Comparison of ENCODE assay signal across 6 cellular contexts in genomic region chr17:29593546-29594440, GRCh38. TPM values are rescaled to one million over a fixed set of nuclear protein-coding genes. Genes with fewer than 3 reads are reported as not detected.
A peak's percentile ranks its signal among the peaks of the same experiment; 100 is the strongest.
DNase-seq lines count a peak whose midpoint lies in the region; ATAC-seq, FAIRE-seq and TF ChIP-seq lines count a peak whose summit lies in the region.

No MANE protein-coding gene starts in this region.

- no peak overlapping the region for H3K27ac ChIP-seq in cardiac muscle cell
- H3K27ac ChIP-seq in HepG2 (ENCODE audit: extremely low read length, insufficient read depth, low read length): no peak overlapping the region

- peak; percentile 30 for TF ChIP-seq CTCF in cardiac muscle cell (IDR thresholded peaks at IDR 0.05; ENCODE audit: low read depth, low read length)
- TF ChIP-seq CTCF in HepG2 (CRISPR knock-in tag; IDR thresholded peaks at IDR 0.05): peak; percentile 74

- no peak overlapping the region for H3K9ac ChIP-seq in HepG2 (ENCODE audit: insufficient read depth, low read depth, low read length)

- POLR2A ChIA-PET in HepG2 (lab: Yijun Ruan, JAX): interaction anchor here (0.9 to 3.0 kb wide), 3 partner anchors 19 to 299 kb away, joined by 3 to 23 read pairs (median 3); partner anchors contain the start of gene NUFIP2

- H3K9me3 ChIP-seq in cardiac muscle cell (ENCODE audit: low read depth) (no peaks in the 10 kb centered on the region), HepG2 (ENCODE audit: low read length) (no peaks in the 10 kb centered on the region)

- TF ChIP-seq POLR2A in HepG2 (IDR thresholded peaks at IDR 0.05; ENCODE audit: insufficient read depth in 1 of 2, low read depth in 2 of 2, low read length in 2 of 2): no peak

- intact Hi-C loops in Right ventricle myocardium superior (cut with DNase I) (no loop called here), HepG2 (cut with micrococcal nuclease; ENCODE audit: unreplicated experiment) (loop anchor here (10.0 kb wide), 1 partner anchor 219 kb away; no protein-coding TSS in a partner anchor)

- H4K20me1 ChIP-seq in HepG2 (ENCODE audit: insufficient read depth, low read length): no peaks in the 10 kb centered on the region

- peak overlapping the region; percentile 86 for H3K4me2 ChIP-seq in HepG2 (ENCODE audit: low read depth, low read length)

- WGBS in HepG2 (ENCODE audit: low lambda C conversion rate): no CpG with 5 or more reads among the region's 71 CpGs

- peaks cover 7% of the 10 kb centered on the region for H3K27me3 ChIP-seq in cardiac muscle cell
- peaks cover 3 to 31% of the 10 kb centered on the region in 2 experiments; a peak in 3 of 5 replicates for H3K27me3 ChIP-seq in HepG2 (ENCODE audit: control insufficient read depth in 1 of 2, insufficient read depth in 2 of 2, low read length in 2 of 2)

- no peaks in the 10 kb centered on the region for H3K36me3 ChIP-seq in cardiac muscle cell
- no peaks in the 10 kb centered on the region for H3K36me3 ChIP-seq in HepG2 (replicated peaks in 1 of 2; ENCODE audit: control insufficient read depth in 1 of 2, insufficient read depth in 2 of 2, low read length in 2 of 2)

- peaks cover 16% of the 10 kb centered on the region for H3K4me1 ChIP-seq in cardiac muscle cell (ENCODE audit: low read depth)
- peaks cover 61% of the 10 kb centered on the region for H3K4me1 ChIP-seq in HepG2 (ENCODE audit: insufficient read depth, low read length)

- TF ChIP-seq EP300 in HepG2 (IDR thresholded peaks at IDR 0.05; ENCODE audit: low read depth in 2 of 2, low read length in 2 of 2) (no peak), HepG2 (CRISPR knock-in tag; IDR thresholded peaks at IDR 0.05; ENCODE audit: borderline replicate concordance) (no peak)

- peak; percentile 29 to 86 for DNase-seq in cardiac muscle cell (ENCODE audit: low read depth in 1 of 2, low spot score in 1 of 2)
- no peak for DNase-seq in Right ventricle myocardium superior
- peak; percentile 55 to 64 for DNase-seq in activated T-cell treated with anti-CD3 and anti-CD28 coated beads, Interleukin-2, amount 50 U/mL, for 48 hours
- no peak for DNase-seq in HepG2 (ENCODE audit: low spot score)
- no peak for DNase-seq in HCEC 1CT
- DNase-seq in NK-92 (lab: John Stamatoyannopoulos, UW; ENCODE audit: unreplicated experiment): no peak

- in situ Hi-C loops in HepG2 (cut with HindIII; ENCODE audit: extremely low pct_ligation_motif_present, low pct_unique_long_range_greater_than_20kb): no loop called here

- H2AFZ ChIP-seq in HepG2 (ENCODE audit: low read length): no peak overlapping the region

- CTCF ChIA-PET in HepG2 (lab: Yijun Ruan, JAX; ENCODE audit: low intra/inter-chr PET ratio, low total read pairs): interaction anchor here (0.8 to 3.1 kb wide), 3 partner anchors 13 to 223 kb away, joined by 3 to 39 read pairs (median 5); no protein-coding TSS in a partner anchor

- no peak for FAIRE-seq in HepG2 (lab: Jason Lieb, UNC)

- BruUV-seq in HepG2 (replicated peaks; lab: Mats Ljungman, UMichigan): no TSS peak

- ATAC-seq in Right ventricle myocardium superior (ENCODE audit: poor library complexity) (no peak), HepG2 (no peak)

- H3K4me3 ChIP-seq in cardiac muscle cell: peak overlapping the region; percentile 57
- peak overlapping the region; percentile 59 to 71 (median 59); a peak in 5 of 6 replicates for H3K4me3 ChIP-seq in HepG2 (replicated peaks in 1 of 3; ENCODE audit: insufficient read depth in 1 of 3, low read depth in 2 of 3, low read length in 3 of 3)

- H3K79me2 ChIP-seq in HepG2 (ENCODE audit: insufficient read depth, low read length): peaks cover 1% of the 10 kb centered on the region

- TF ChIP-seq RAD21 in HepG2 (CRISPR knock-in tag; IDR thresholded peaks at IDR 0.05): peak; percentile 51; the same call in 1 of the 2 replicates

RNA-seq across cellular contexts. Expression of gene ANKRD13B, which starts 0.9 kb away (rescaled TPM):
- total RNA-seq in cardiac muscle cell (7.5 and 12.7 TPM in 2 replicates), Right ventricle myocardium superior (9.3 TPM), HepG2 (2016; rRNA removed; fragmentation: Illumina TruSeq; extraction: Trizol) (1.6 and 1.7 TPM in 2 replicates)
- polyA plus RNA-seq in cardiac muscle cell (6.3 and 7.4 TPM in 2 replicates), HepG2 (2011; rRNA removed) (1.8 and 2.2 TPM in 2 replicates)
- total RNA-seq in HepG2 (2016; cell fraction: cytosol; rRNA removed; fragmentation: Illumina TruSeq; extraction: Trizol; ENCODE audit: low read depth): 0.71 and 0.79 TPM in 2 replicates
- 0.76 and 1.6 TPM in 2 replicates for total RNA-seq in HepG2 (2016; cell fraction: insoluble cytoplasmic fraction; rRNA removed; fragmentation: Illumina TruSeq; extraction: Trizol)
- total RNA-seq in HepG2 (2016; cell fraction: membrane; rRNA removed; fragmentation: Illumina TruSeq; extraction: Trizol): 1.5 and 1.9 TPM in 2 replicates
- 2.0 and 2.4 TPM in 2 replicates for total RNA-seq in HepG2 (2016; cell fraction: nucleus; rRNA removed; fragmentation: Illumina TruSeq; extraction: Trizol)
- 0.83 and 1.4 TPM in 2 replicates for polyA plus RNA-seq in HepG2 (2011; cell fraction: cytosol; rRNA removed)
- polyA plus RNA-seq in HepG2 (2011; cell fraction: nucleus; rRNA removed): 9.9 and 14.7 TPM in 2 replicates
- 1.2 and 2.1 TPM in 2 replicates for polyA plus RNA-seq in HepG2 (2012)
- 0.67 and 0.84 TPM in 2 replicates for polyA plus RNA-seq in HepG2 (2016; cell fraction: cytosol; fragmentation: Illumina TruSeq; extraction: Trizol; ENCODE audit: low read depth)
- 1.7 and 2.2 TPM in 2 replicates for polyA plus RNA-seq in HepG2 (2016; cell fraction: insoluble cytoplasmic fraction; fragmentation: Illumina TruSeq; extraction: Trizol; ENCODE audit: low read depth)
- 1.7 and 1.9 TPM in 2 replicates for polyA plus RNA-seq in HepG2 (2016; cell fraction: membrane; fragmentation: Illumina TruSeq; extraction: Trizol; ENCODE audit: low read depth)
- 6.1 and 8.4 TPM in 2 replicates for polyA plus RNA-seq in HepG2 (2016; cell fraction: nucleus; fragmentation: Illumina TruSeq; extraction: Trizol; ENCODE audit: insufficient read depth, low read depth)
- polyA minus RNA-seq in HepG2 (2011; rRNA and poly(A)+ RNA removed; ENCODE audit: low replicate concordance): 3.0 and 21.2 TPM in 2 replicates
- 1.5 and 1.8 TPM in 2 replicates for polyA minus RNA-seq in HepG2 (2011; cell fraction: cytosol; rRNA and poly(A)+ RNA removed)
- polyA minus RNA-seq in HepG2 (2011; cell fraction: nucleus; rRNA and poly(A)+ RNA removed): 0.75 and 1.8 TPM in 2 replicates

RNA-seq across cellular contexts. Expression of gene GIT1, which starts 4.3 kb away (rescaled TPM):
- total RNA-seq in cardiac muscle cell: 35.5 and 52.1 TPM in 2 replicates
- polyA plus RNA-seq in cardiac muscle cell: 37.5 and 50.5 TPM in 2 replicates
- 28.5 TPM for total RNA-seq in Right ventricle myocardium superior
- total RNA-seq in HepG2 (2016; rRNA removed; fragmentation: Illumina TruSeq; extraction: Trizol): 12.9 and 14.2 TPM in 2 replicates
- 6.7 and 9.1 TPM in 2 replicates for total RNA-seq in HepG2 (2016; cell fraction: cytosol; rRNA removed; fragmentation: Illumina TruSeq; extraction: Trizol; ENCODE audit: low read depth)
- total RNA-seq in HepG2 (2016; cell fraction: insoluble cytoplasmic fraction; rRNA removed; fragmentation: Illumina TruSeq; extraction: Trizol): 11.3 and 13.5 TPM in 2 replicates
- 23.5 and 27.1 TPM in 2 replicates for total RNA-seq in HepG2 (2016; cell fraction: membrane; rRNA removed; fragmentation: Illumina TruSeq; extraction: Trizol)
- total RNA-seq in HepG2 (2016; cell fraction: nucleus; rRNA removed; fragmentation: Illumina TruSeq; extraction: Trizol): 11.7 and 17.3 TPM in 2 replicates
- polyA plus RNA-seq in HepG2 (2011; rRNA removed): 30.8 and 31.5 TPM in 2 replicates
- polyA plus RNA-seq in HepG2 (2011; cell fraction: cytosol; rRNA removed): 17.1 and 24.2 TPM in 2 replicates
- 56.8 and 69.2 TPM in 2 replicates for polyA plus RNA-seq in HepG2 (2011; cell fraction: nucleus; rRNA removed)
- 15.9 and 22.4 TPM in 2 replicates for polyA plus RNA-seq in HepG2 (2012)
- polyA plus RNA-seq in HepG2 (2016; cell fraction: cytosol; fragmentation: Illumina TruSeq; extraction: Trizol; ENCODE audit: low read depth): 12.0 and 13.0 TPM in 2 replicates
- polyA plus RNA-seq in HepG2 (2016; cell fraction: insoluble cytoplasmic fraction; fragmentation: Illumina TruSeq; extraction: Trizol; ENCODE audit: low read depth): 17.0 and 22.9 TPM in 2 replicates
- 26.3 and 34.9 TPM in 2 replicates for polyA plus RNA-seq in HepG2 (2016; cell fraction: membrane; fragmentation: Illumina TruSeq; extraction: Trizol; ENCODE audit: low read depth)
- polyA plus RNA-seq in HepG2 (2016; cell fraction: nucleus; fragmentation: Illumina TruSeq; extraction: Trizol; ENCODE audit: insufficient read depth, low read depth): 31.9 and 33.9 TPM in 2 replicates
- 51.4 and 110 TPM in 2 replicates for polyA minus RNA-seq in HepG2 (2011; rRNA and poly(A)+ RNA removed; ENCODE audit: low replicate concordance)
- 17.5 and 20.2 TPM in 2 replicates for polyA minus RNA-seq in HepG2 (2011; cell fraction: cytosol; rRNA and poly(A)+ RNA removed)
- polyA minus RNA-seq in HepG2 (2011; cell fraction: nucleus; rRNA and poly(A)+ RNA removed): 22.8 and 25.5 TPM in 2 replicates

RNA-seq across cellular contexts. Expression of gene TP53I13, which starts 25.3 kb away (rescaled TPM):
- total RNA-seq in cardiac muscle cell (100 and 105 TPM in 2 replicates), Right ventricle myocardium superior (39.2 TPM), HepG2 (2016; rRNA removed; fragmentation: Illumina TruSeq; extraction: Trizol) (9.9 and 25.7 TPM in 2 replicates)
- polyA plus RNA-seq in cardiac muscle cell (102 and 104 TPM in 2 replicates), HepG2 (2011; rRNA removed) (16.9 and 29.2 TPM in 2 replicates)
- total RNA-seq in HepG2 (2016; cell fraction: cytosol; rRNA removed; fragmentation: Illumina TruSeq; extraction: Trizol; ENCODE audit: low read depth): 17.6 and 23.7 TPM in 2 replicates
- 9.5 and 27.0 TPM in 2 replicates for total RNA-seq in HepG2 (2016; cell fraction: insoluble cytoplasmic fraction; rRNA removed; fragmentation: Illumina TruSeq; extraction: Trizol)
- total RNA-seq in HepG2 (2016; cell fraction: membrane; rRNA removed; fragmentation: Illumina TruSeq; extraction: Trizol): 15.6 and 16.0 TPM in 2 replicates
- 23.1 and 26.1 TPM in 2 replicates for total RNA-seq in HepG2 (2016; cell fraction: nucleus; rRNA removed; fragmentation: Illumina TruSeq; extraction: Trizol)
- 15.5 and 31.8 TPM in 2 replicates for polyA plus RNA-seq in HepG2 (2011; cell fraction: cytosol; rRNA removed)
- polyA plus RNA-seq in HepG2 (2011; cell fraction: nucleus; rRNA removed): 136 and 174 TPM in 2 replicates
- polyA plus RNA-seq in HepG2 (2012): 12.7 and 18.1 TPM in 2 replicates
- polyA plus RNA-seq in HepG2 (2016; cell fraction: cytosol; fragmentation: Illumina TruSeq; extraction: Trizol; ENCODE audit: low read depth): 9.2 and 10.2 TPM in 2 replicates
- polyA plus RNA-seq in HepG2 (2016; cell fraction: insoluble cytoplasmic fraction; fragmentation: Illumina TruSeq; extraction: Trizol; ENCODE audit: low read depth): 8.5 and 9.5 TPM in 2 replicates
- polyA plus RNA-seq in HepG2 (2016; cell fraction: membrane; fragmentation: Illumina TruSeq; extraction: Trizol; ENCODE audit: low read depth): 10.4 and 10.9 TPM in 2 replicates
- 51.8 and 59.8 TPM in 2 replicates for polyA plus RNA-seq in HepG2 (2016; cell fraction: nucleus; fragmentation: Illumina TruSeq; extraction: Trizol; ENCODE audit: insufficient read depth, low read depth)
- polyA minus RNA-seq in HepG2 (2011; rRNA and poly(A)+ RNA removed; ENCODE audit: low replicate concordance): 25.1 and 43.5 TPM in 2 replicates
- 18.8 and 20.0 TPM in 2 replicates for polyA minus RNA-seq in HepG2 (2011; cell fraction: cytosol; rRNA and poly(A)+ RNA removed)
- 16.1 and 22.5 TPM in 2 replicates for polyA minus RNA-seq in HepG2 (2011; cell fraction: nucleus; rRNA and poly(A)+ RNA removed)

RNA-seq across cellular contexts. Expression of gene ABHD15, which starts 27.0 kb away (rescaled TPM):
- total RNA-seq in cardiac muscle cell (5.8 and 7.2 TPM in 2 replicates), Right ventricle myocardium superior (7.0 TPM), HepG2 (2016; rRNA removed; fragmentation: Illumina TruSeq; extraction: Trizol) (4.8 and 7.7 TPM in 2 replicates)
- polyA plus RNA-seq in cardiac muscle cell (4.8 and 5.3 TPM in 2 replicates), HepG2 (2011; rRNA removed) (2.4 and 2.9 TPM in 2 replicates)
- 0.44 and 0.91 TPM in 2 replicates for total RNA-seq in HepG2 (2016; cell fraction: cytosol; rRNA removed; fragmentation: Illumina TruSeq; extraction: Trizol; ENCODE audit: low read depth)
- 5.0 and 7.3 TPM in 2 replicates for total RNA-seq in HepG2 (2016; cell fraction: insoluble cytoplasmic fraction; rRNA removed; fragmentation: Illumina TruSeq; extraction: Trizol)
- total RNA-seq in HepG2 (2016; cell fraction: membrane; rRNA removed; fragmentation: Illumina TruSeq; extraction: Trizol): 3.2 and 3.6 TPM in 2 replicates
- 6.6 and 6.7 TPM in 2 replicates for total RNA-seq in HepG2 (2016; cell fraction: nucleus; rRNA removed; fragmentation: Illumina TruSeq; extraction: Trizol)
- polyA plus RNA-seq in HepG2 (2011; cell fraction: cytosol; rRNA removed): 2.6 and 2.7 TPM in 2 replicates
- polyA plus RNA-seq in HepG2 (2011; cell fraction: nucleus; rRNA removed): 2.3 and 2.7 TPM in 2 replicates
- polyA plus RNA-seq in HepG2 (2012): 2.3 and 2.8 TPM in 2 replicates
- 0.60 and 0.61 TPM in 2 replicates for polyA plus RNA-seq in HepG2 (2016; cell fraction: cytosol; fragmentation: Illumina TruSeq; extraction: Trizol; ENCODE audit: low read depth)
- polyA plus RNA-seq in HepG2 (2016; cell fraction: insoluble cytoplasmic fraction; fragmentation: Illumina TruSeq; extraction: Trizol; ENCODE audit: low read depth): 4.7 and 5.2 TPM in 2 replicates
- polyA plus RNA-seq in HepG2 (2016; cell fraction: membrane; fragmentation: Illumina TruSeq; extraction: Trizol; ENCODE audit: low read depth): 1.9 and 2.1 TPM in 2 replicates
- polyA plus RNA-seq in HepG2 (2016; cell fraction: nucleus; fragmentation: Illumina TruSeq; extraction: Trizol; ENCODE audit: insufficient read depth, low read depth): 8.6 and 9.0 TPM in 2 replicates
- 9.2 and 15.6 TPM in 2 replicates for polyA minus RNA-seq in HepG2 (2011; rRNA and poly(A)+ RNA removed; ENCODE audit: low replicate concordance)
- 2.6 and 3.4 TPM in 2 replicates for polyA minus RNA-seq in HepG2 (2011; cell fraction: cytosol; rRNA and poly(A)+ RNA removed)
- polyA minus RNA-seq in HepG2 (2011; cell fraction: nucleus; rRNA and poly(A)+ RNA removed): 3.6 and 5.5 TPM in 2 replicates

RNA-seq across cellular contexts. Expression of gene CORO6, which starts 28.9 kb away (rescaled TPM):
- total RNA-seq in cardiac muscle cell: 127 and 243 TPM in 2 replicates
- polyA plus RNA-seq in cardiac muscle cell: 163 and 255 TPM in 2 replicates
- 83.6 TPM for total RNA-seq in Right ventricle myocardium superior
- total RNA-seq in HepG2 (2016; rRNA removed; fragmentation: Illumina TruSeq; extraction: Trizol): 0.42 TPM in 1 of 2 replicates, not detected in the other
- total RNA-seq in HepG2 (2016; cell fraction: cytosol; rRNA removed; fragmentation: Illumina TruSeq; extraction: Trizol; ENCODE audit: low read depth): 0.10 TPM in 1 of 2 replicates, not detected in the other
- total RNA-seq in HepG2 (2016; cell fraction: insoluble cytoplasmic fraction; rRNA removed; fragmentation: Illumina TruSeq; extraction: Trizol): 0.15 and 0.39 TPM in 2 replicates
- total RNA-seq in HepG2 (2016; cell fraction: membrane; rRNA removed; fragmentation: Illumina TruSeq; extraction: Trizol): 0.14 TPM in 1 of 2 replicates, not detected in the other
- 0.38 and 0.71 TPM in 2 replicates for total RNA-seq in HepG2 (2016; cell fraction: nucleus; rRNA removed; fragmentation: Illumina TruSeq; extraction: Trizol)
- 0.82 and 1.2 TPM in 2 replicates for polyA plus RNA-seq in HepG2 (2011; rRNA removed)
- 0.20 and 0.22 TPM in 2 replicates for polyA plus RNA-seq in HepG2 (2011; cell fraction: cytosol; rRNA removed)
- 10.2 and 12.8 TPM in 2 replicates for polyA plus RNA-seq in HepG2 (2011; cell fraction: nucleus; rRNA removed)
- 0.16 and 0.25 TPM in 2 replicates for polyA plus RNA-seq in HepG2 (2012)
- polyA plus RNA-seq in HepG2 (2016; cell fraction: cytosol; fragmentation: Illumina TruSeq; extraction: Trizol; ENCODE audit: low read depth): 0.12 TPM in 1 of 2 replicates, not detected in the other
- 0.20 TPM in 1 of 2 replicates, not detected in the other for polyA plus RNA-seq in HepG2 (2016; cell fraction: insoluble cytoplasmic fraction; fragmentation: Illumina TruSeq; extraction: Trizol; ENCODE audit: low read depth)
- not detected in 2 replicates for polyA plus RNA-seq in HepG2 (2016; cell fraction: membrane; fragmentation: Illumina TruSeq; extraction: Trizol; ENCODE audit: low read depth)
- polyA plus RNA-seq in HepG2 (2016; cell fraction: nucleus; fragmentation: Illumina TruSeq; extraction: Trizol; ENCODE audit: insufficient read depth, low read depth): 0.96 and 2.4 TPM in 2 replicates
- 4.6 TPM in 1 of 2 replicates, not detected in the other for polyA minus RNA-seq in HepG2 (2011; rRNA and poly(A)+ RNA removed; ENCODE audit: low replicate concordance)
- not detected in 2 replicates for polyA minus RNA-seq in HepG2 (2011; cell fraction: cytosol; rRNA and poly(A)+ RNA removed)
- polyA minus RNA-seq in HepG2 (2011; cell fraction: nucleus; rRNA and poly(A)+ RNA removed): 0.50 and 0.52 TPM in 2 replicates

Comparison
In these comparisons a context has a peak if more than half of its experiments do, and no peak if none do; other contexts are left out.
1. DNase-seq: peak in cardiac muscle cell (2 of 2) and activated T-cell treated with anti-CD3 and anti-CD28 coated beads, Interleukin-2, amount 50 U/mL, for 48 hours (2 of 2); none in Right ventricle myocardium superior (single experiment), HepG2 (single experiment), HCEC 1CT (single experiment) and NK-92 (single experiment).